ENCODE assay signal across 27 cellular contexts in genomic region chr1:67437961-67438360, GRCh38.
"Had no signal": no experiment of that assay in that cellular context is flagged by ENCODE, and none has a peak within 500 bp of the region (broad histone marks: within the 10 kb centered on the region; RNA-seq: fewer than 3 reads in every experiment).

No MANE protein-coding gene starts in this region.

- H3K9ac ChIP-seq: neural progenitor cell had no signal

- H3K36me3 Mint-ChIP-seq: mesothelial cell of epicardium; naive B cell; natural killer cell; neural progenitor cell; stimulated activated naive B cell treated with anti-CD40 and anti-IgM and Interleukin-4, amounts not matched to agents 10 μg/mL and 1 μg/mL and 100 μg/mL, for 72 hours had no signal

- H3K9me3 Mint-ChIP-seq: mesothelial cell of epicardium; naive B cell; natural killer cell; nephron progenitor cell; neural progenitor cell; stimulated activated naive B cell treated with anti-CD40 and anti-IgM and Interleukin-4, amounts not matched to agents 10 μg/mL and 1 μg/mL and 100 μg/mL, for 72 hours had no signal

- H3K4me1 Mint-ChIP-seq: natural killer cell had no signal

- H3K27ac ChIP-seq: lower lobe of right lung, neural progenitor cell, neutrophil, right atrium auricular region, skin epidermis, stomach, testis, thyroid gland, transverse colon, upper lobe of left lung, vagina had no signal

- H3K27me3 Mint-ChIP-seq: progenitor cell of endocrine pancreas; stimulated activated naive B cell treated with anti-CD40 and anti-IgM and Interleukin-4, amounts not matched to agents 10 μg/mL and 1 μg/mL and 100 μg/mL, for 72 hours had no signal

- DNase-seq: islet precursor cell; left ventricle myocardium superior; lower lobe of right lung; mesendoderm; naive B cell; natural killer cell; nephron progenitor cell; occipital lobe; stimulated activated CD4-positive, alpha-beta T cell treated with anti-CD3 and anti-CD28 coated beads, Interleukin-12 subunit alpha, Interleukin-12 subunit beta, amount 100 ng/mL, for 4 hours; stimulated activated CD4-positive, alpha-beta T cell treated with anti-CD3 and anti-CD28 coated beads, Interleukin-15, amount 100 ng/mL, for 24 hours; stimulated activated CD4-positive, alpha-beta T cell treated with anti-CD3 and anti-CD28 coated beads, Interleukin-2, amount 100 ng/mL, for 24 hours; stimulated activated CD4-positive, alpha-beta T cell treated with anti-CD3 and anti-CD28 coated beads, Interleukin-4, amount 100 ng/mL, for 1 hour; stimulated activated naive B cell treated with anti-CD40 and anti-IgM and Interleukin-4, amounts not matched to agents 10 μg/mL and 1 μg/mL and 100 μg/mL, for 72 hours; stimulated activated naive CD8-positive, alpha-beta T cell treated with anti-CD3 and anti-CD28 coated beads, Interleukin-15, Interleukin-2, amounts not matched to agents 100 U/mL and 50 U/mL, for 24 hours; stomach; testis; thyroid gland; transverse colon; upper lobe of left lung had no signal

- H3K4me1 ChIP-seq: neural progenitor cell, testis had no signal

- ATAC-seq: left ventricle myocardium superior; lower lobe of right lung; natural killer cell; sciatic nerve; stimulated activated naive B cell treated with anti-CD40 and anti-IgM and Interleukin-4, amounts not matched to agents 10 μg/mL and 1 μg/mL and 100 μg/mL, for 72 hours; stimulated activated naive CD8-positive, alpha-beta T cell treated with anti-CD3 and anti-CD28 coated beads, Interleukin-15, Interleukin-2, amounts not matched to agents 100 U/mL and 50 U/mL, for 24 hours had no signal

- H2AFZ ChIP-seq: neural progenitor cell had no signal

- H3K4me2 ChIP-seq: neural progenitor cell had no signal

- H3K4me3 ChIP-seq: lower lobe of right lung, neural progenitor cell, right atrium auricular region, skin epidermis, stomach, testis, thyroid gland, transverse colon, upper lobe of left lung, vagina had no signal

- H3K36me3 ChIP-seq: lower lobe of right lung, neural progenitor cell, neutrophil, right atrium auricular region, stomach, thyroid gland, transverse colon, upper lobe of left lung, vagina had no signal

- H3K27me3 ChIP-seq: neural progenitor cell, neutrophil, right atrium auricular region, stomach, testis, thyroid gland, transverse colon, upper lobe of left lung, vagina had no signal

- H3K27ac Mint-ChIP-seq: mesothelial cell of epicardium; naive B cell; natural killer cell; nephron progenitor cell; neural progenitor cell; progenitor cell of endocrine pancreas; stimulated activated naive B cell treated with anti-CD40 and anti-IgM and Interleukin-4, amounts not matched to agents 10 μg/mL and 1 μg/mL and 100 μg/mL, for 72 hours had no signal

- H3K4me3 Mint-ChIP-seq: mesothelial cell of epicardium; naive B cell; natural killer cell; nephron progenitor cell; neural progenitor cell; stimulated activated naive B cell treated with anti-CD40 and anti-IgM and Interleukin-4, amounts not matched to agents 10 μg/mL and 1 μg/mL and 100 μg/mL, for 72 hours had no signal

- H3K9me3 ChIP-seq: lower lobe of right lung, neutrophil, right atrium auricular region, stomach, testis, thyroid gland, transverse colon, upper lobe of left lung, vagina had no signal
